11 cellular contexts compared by ENCODE assay signal in genomic region chr12:3132636-3133409, GRCh38. TPM values are rescaled to one million over a fixed set of nuclear protein-coding genes. Genes with fewer than 3 reads are reported as not detected.
A peak's percentile ranks its signal among the peaks of the same experiment; 100 is the strongest.
DNase-seq lines count a peak whose midpoint lies in the region; ATAC-seq and TF ChIP-seq lines count a peak whose summit lies in the region.
"Had no signal": no experiment of that assay in that cellular context is flagged by ENCODE, and none has a peak within 500 bp of the region (broad histone marks: within the 10 kb centered on the region; RNA-seq: fewer than 3 reads in every experiment).

No MANE protein-coding gene starts in this region.

- no peak for ATAC-seq in GM21619 (IDR thresholded peaks at IDR 0.05; ENCODE audit: unreplicated experiment)

- H3K9me3 ChIP-seq in adipocyte (ENCODE audit: control insufficient read depth, low read length), result no peaks in the 10 kb centered on the region
- H3K9me3 ChIP-seq in cardiac muscle cell (ENCODE audit: low read depth), result no peaks in the 10 kb centered on the region
- no peaks in the 10 kb centered on the region for H3K9me3 ChIP-seq in neural progenitor cell (ENCODE audit: low read depth)
- H3K9me3 ChIP-seq in esophagus squamous epithelium, result no peaks in the 10 kb centered on the region

- no peak overlapping the region for H3K4me2 ChIP-seq in neural progenitor cell

- 49 to 77% methylated on average over 12 to 18 of the region's 21 CpGs for WGBS in esophagus squamous epithelium, 2 donors

- TF ChIP-seq CTCF in cardiac muscle cell (IDR thresholded peaks at IDR 0.05; ENCODE audit: low read depth, low read length) (no peak), neural progenitor cell (IDR thresholded peaks at IDR 0.05) (peak; percentile 13), esophagus squamous epithelium (IDR thresholded peaks at IDR 0.05) (no peak)

- H3F3A ChIP-seq in neural progenitor cell (ENCODE audit: low read depth), result no peaks in the 10 kb centered on the region

- H3K4me1 ChIP-seq in adipocyte (ENCODE audit: control insufficient read depth, insufficient read depth, low read length), result peaks cover 9% of the 10 kb centered on the region
- H3K4me1 ChIP-seq in cardiac muscle cell (ENCODE audit: low read depth), result peaks cover 37% of the 10 kb centered on the region
- H3K4me1 ChIP-seq in neural progenitor cell, result peaks cover 13% of the 10 kb centered on the region
- H3K4me1 ChIP-seq in esophagus squamous epithelium, result peaks cover 6 to 65% (median 31%) of the 10 kb centered on the region in 3 donors

- no peaks in the 10 kb centered on the region for H3K9me3 Mint-ChIP-seq in neural progenitor cell

- DNase-seq in GM03348 (ENCODE audit: low spot score) (peak; percentile 81), adipocyte (ENCODE audit: low read depth) (peak; percentile 73), cardiac muscle cell (ENCODE audit: low read depth in 1 of 2, low spot score in 1 of 2) (peak; percentile 72 to 77), neural progenitor cell (ENCODE audit: low spot score) (no peak), NCI-H2196 treated with DMSO at 0.1 percent for 48 hours (lab: John Stamatoyannopoulos, UW; ENCODE audit: unreplicated experiment) (no peak), esophagus squamous epithelium (lab: John Stamatoyannopoulos, UW) (no peak)
- DNase-seq in effector CD8-positive, alpha-beta T cell (lab: John Stamatoyannopoulos, UW), result no peak
- DNase-seq: activated naive CD4-positive, alpha-beta T cell treated with Interleukin-2 at 50 U/mL for 16 hours; NCI-H2081 treated with DMSO at 0.1 percent for 48 hours had no signal

- H3K27ac Mint-ChIP-seq in neural progenitor cell, result no peak overlapping the region

- H3K4me3 ChIP-seq in adipocyte (ENCODE audit: low read length), result no peak overlapping the region
- no peak overlapping the region for H3K4me3 ChIP-seq in cardiac muscle cell
- no peak overlapping the region for H3K4me3 ChIP-seq in neural progenitor cell
- no peak overlapping the region for H3K4me3 ChIP-seq in esophagus squamous epithelium
- H3K4me3 ChIP-seq: skin epidermis had no signal

- no peaks in the 10 kb centered on the region for H3K79me2 ChIP-seq in neural progenitor cell (ENCODE audit: low read depth)

- H3K27ac ChIP-seq in cardiac muscle cell, result peak overlapping the region; percentile 76
- no peak overlapping the region for H3K27ac ChIP-seq in neural progenitor cell
- H3K27ac ChIP-seq in esophagus squamous epithelium, result no peak overlapping the region

- H3K4me3 Mint-ChIP-seq in neural progenitor cell, result no peak overlapping the region

- H3K4me1 Mint-ChIP-seq in neural progenitor cell, result peaks cover 34% of the 10 kb centered on the region

- peaks cover 10% of the 10 kb centered on the region for H4K20me1 ChIP-seq in neural progenitor cell (ENCODE audit: low read depth)

- no peaks in the 10 kb centered on the region for H3K36me3 Mint-ChIP-seq in neural progenitor cell

- H3K9ac ChIP-seq in adipocyte (ENCODE audit: low read length) (no peak overlapping the region), neural progenitor cell (no peak overlapping the region)

- H2AFZ ChIP-seq in neural progenitor cell (replicated peaks), result no peak overlapping the region

- H3K36me3 ChIP-seq in adipocyte (ENCODE audit: control insufficient read depth, insufficient read depth, low read length, severe bottlenecking), result no peaks in the 10 kb centered on the region
- no peaks in the 10 kb centered on the region for H3K36me3 ChIP-seq in cardiac muscle cell
- no peaks in the 10 kb centered on the region for H3K36me3 ChIP-seq in neural progenitor cell
- H3K36me3 ChIP-seq in esophagus squamous epithelium, result no peaks in the 10 kb centered on the region

- H3K27me3 ChIP-seq in adipocyte (replicated peaks; ENCODE audit: control insufficient read depth, insufficient read depth, low read length) (no peaks in the 10 kb centered on the region), cardiac muscle cell (no peaks in the 10 kb centered on the region), neural progenitor cell (no peaks in the 10 kb centered on the region), esophagus squamous epithelium (no peaks in the 10 kb centered on the region)

- TF ChIP-seq POLR2A in esophagus squamous epithelium (IDR thresholded peaks at IDR 0.05), result no peak

- intact Hi-C loops in esophagus squamous epithelium (cut with DNase I), result no loop called here

- peaks cover 6% of the 10 kb centered on the region for H3K27me3 Mint-ChIP-seq in neural progenitor cell (ENCODE audit: insufficient read depth, low read depth)

RNA-seq across cellular contexts. Expression of gene TSPAN9, which starts 55.6 kb away (rescaled TPM):
- 153 and 199 TPM in 2 replicates for total RNA-seq in cardiac muscle cell
- polyA plus RNA-seq in cardiac muscle cell, result 13.3 and 17.9 TPM in 2 replicates
- total RNA-seq in neural progenitor cell (ENCODE audit: low replicate concordance), result 7.8 and 26.2 TPM in 2 replicates
- total RNA-seq in esophagus squamous epithelium, result 10 to 100 TPM; 10.6 to 23.7 (median 17.6) TPM

Comparison
In these comparisons a context has a peak if more than half of its experiments do, and no peak if none do; other contexts are left out.
1. DNase-seq: peak in GM03348 (single experiment), adipocyte (single experiment) and cardiac muscle cell (2 of 2); none in neural progenitor cell (single experiment), NCI-H2196 treated with DMSO at 0.1 percent for 48 hours (single experiment), effector CD8-positive, alpha-beta T cell (single experiment) and esophagus squamous epithelium (single experiment).